Comparison of ENCODE assay signal across 8 cellular contexts in genomic region chr1:153967109-153967999, GRCh38. TPM values are rescaled to one million over a fixed set of nuclear protein-coding genes. Genes with fewer than 3 reads are reported as not detected.
DNase-seq lines count a peak whose midpoint lies in the region; ATAC-seq and TF ChIP-seq lines count a peak whose summit lies in the region.

Gene CREB3L4, plus strand, starts transcription at chr1:153967902. Its CDS starts 624 bp downstream, at chr1:153968526.

- peak; percentile 64 for ATAC-seq in GM21528 (IDR thresholded peaks at IDR 0.05; ENCODE audit: low FRiP score, unreplicated experiment)
- peak; percentile 82 for ATAC-seq in mucosa of descending colon

- TF ChIP-seq CTCF in OCI-LY1 (IDR thresholded peaks at IDR 0.05; ENCODE audit: low read length) (peak; percentile 37), mucosa of descending colon (IDR thresholded peaks at IDR 0.05) (peak; percentile 7)

- H3K36me3 ChIP-seq in OCI-LY1 (ENCODE audit: insufficient read depth, low read length) = peaks cover under 1% of the 10 kb centered on the region; the same call in 1 of the 2 replicates
- H3K36me3 ChIP-seq in mucosa of descending colon (ENCODE audit: low read depth) = no peaks in the 10 kb centered on the region

- no peaks in the 10 kb centered on the region for H3K27me3 ChIP-seq in OCI-LY1 (ENCODE audit: insufficient read depth, low read length)

- H2AFZ ChIP-seq in OCI-LY1 (ENCODE audit: low read length) = no peak within 1 kb of the TSS

- H3K9me2 ChIP-seq in OCI-LY1 (ENCODE audit: low read depth, low read length) = no peaks in the 10 kb centered on the region

- peaks cover 1% of the 10 kb centered on the region; the same call in 1 of the 2 replicates for H3F3A ChIP-seq in OCI-LY1 (ENCODE audit: insufficient read depth, low read length)

- intact Hi-C loops in mucosa of descending colon (cut with DNase I, micrococcal nuclease) = no loop called here

- H3K9me3 ChIP-seq in OCI-LY1 (ENCODE audit: low read length) = no peaks in the 10 kb centered on the region
- H3K9me3 ChIP-seq in mucosa of descending colon = no peaks in the 10 kb centered on the region

- H3K4me3 ChIP-seq in OCI-LY1 (ENCODE audit: low read depth, low read length, poor library complexity, severe bottlenecking) (peak within 1 kb of the TSS; percentile 91), mucosa of descending colon (peak within 1 kb of the TSS; percentile 36)

- peaks cover 4% of the 10 kb centered on the region; the same call in 1 of the 2 replicates for H3K79me2 ChIP-seq in OCI-LY1 (ENCODE audit: insufficient read depth, low read length)

- peak within 1 kb of the TSS; percentile 96 for H3K27ac ChIP-seq in OCI-LY1 (ENCODE audit: low read depth, low read length, poor library complexity, severe bottlenecking)
- peak within 1 kb of the TSS; percentile 79 for H3K27ac ChIP-seq in epithelial cell of prostate

- H4K20me1 ChIP-seq in OCI-LY1 (ENCODE audit: insufficient read depth, low read length) = no peaks in the 10 kb centered on the region

- H3K4me1 ChIP-seq in OCI-LY1 (ENCODE audit: insufficient read depth, low read length, severe bottlenecking) (peaks cover 49% of the 10 kb centered on the region), mucosa of descending colon (ENCODE audit: low read depth) (peaks cover 31% of the 10 kb centered on the region)

- peak within 1 kb of the TSS; percentile 94 for H3K9ac ChIP-seq in OCI-LY1 (ENCODE audit: low read length)

- DNase-seq in DMS153 treated with DMSO at 0.1 percent for 48 hours (lab: John Stamatoyannopoulos, UW; ENCODE audit: unreplicated experiment) (peak; percentile 100), HuH-7.5 (ENCODE audit: low spot score) (peak; percentile 86), activated T-cell treated with anti-CD3 and anti-CD28 coated beads for 4 hours (peak; percentile 64), epithelial cell of prostate (ENCODE audit: low read depth, low spot score) (peak; percentile 88), mucosa of descending colon (peak; percentile 91 to 94 (median 92))
- peak; percentile 53 to 68 for DNase-seq in stimulated activated CD8-positive, alpha-beta memory T cell treated with anti-CD3 and anti-CD28 coated beads, Interleukin-7, amount 100 ng/mL, for 1 hour (ENCODE audit: low read depth in 2 of 2)

- H3K4me2 ChIP-seq in OCI-LY1 (ENCODE audit: low read length) = peak within 1 kb of the TSS; percentile 77

RNA-seq across cellular contexts. Expression of gene CREB3L4, which starts in this region (rescaled TPM):
- total RNA-seq in mucosa of descending colon = 10 to 100 TPM in 2 of 3 donors, 1 to 10 TPM in 1; 9.9 to 26.9 (median 23.0) TPM

Comparison
In these comparisons a context has a peak if more than half of its experiments do, and no peak if none do; other contexts are left out.
1. Peak in every context shown above with its lines: DNase-seq, ATAC-seq, H3K4me3 ChIP-seq and H3K27ac ChIP-seq.